In genomic region chr17:17028059-17028877, GRCh38 we compare ENCODE assay signal across 1 cellular context.
TF ChIP-seq lines count a peak whose summit lies in the region.

No MANE protein-coding gene starts in this region.

TF ChIP-seq in HepG2, 621 proteins besides CTCF, POLR2A, EP300 and RAD21 (continued from another document and continues in another):
- TF ChIP-seq ZHX2 (IDR thresholded peaks at IDR 0.05; ENCODE audit: low read depth) (peak; percentile 55; the same call in 1 of the 2 replicates), ZHX2 (CRISPR knock-in tag; IDR thresholded peaks at IDR 0.05; ENCODE audit: borderline replicate concordance) (no peak), U2AF1 (optimal IDR thresholded peaks at IDR 0.05; ENCODE audit: low read depth, low read length) (no peak), ZNF768 (CRISPR knock-in tag; IDR thresholded peaks at IDR 0.05) (peak; percentile 32; the same call in 1 of the 2 replicates), ZNF431 (CRISPR knock-in tag; IDR thresholded peaks at IDR 0.05; ENCODE audit: borderline replicate concordance, low read depth) (peak; percentile 94; the same call in 1 of the 2 replicates), MEIS2 (CRISPR knock-in tag; IDR thresholded peaks at IDR 0.05) (peak; percentile 55; the same call in 1 of the 2 replicates), ARNTL (CRISPR knock-in tag; IDR thresholded peaks at IDR 0.05) (peak; percentile 70), ZBTB7A (CRISPR knock-in tag; IDR thresholded peaks at IDR 0.05) (peak; percentile 36; the same call in 1 of the 2 replicates), ZBTB7B (CRISPR knock-in tag; IDR thresholded peaks at IDR 0.05) (peak; percentile 35; the same call in 1 of the 2 replicates), ZMYM4 (CRISPR knock-in tag; IDR thresholded peaks at IDR 0.05) (peak; percentile 43; the same call in 1 of the 2 replicates), NFIC (IDR thresholded peaks at IDR 0.05; ENCODE audit: low read length) (no peak), GMEB1 (CRISPR knock-in tag; IDR thresholded peaks at IDR 0.05; ENCODE audit: borderline replicate concordance) (peak; percentile 41; the same call in 1 of the 2 replicates), ZNF788 (CRISPR knock-in tag; IDR thresholded peaks at IDR 0.05; ENCODE audit: borderline replicate concordance) (peak; percentile 40; the same call in 1 of the 2 replicates), ZFX (CRISPR knock-in tag; IDR thresholded peaks at IDR 0.05; ENCODE audit: low read depth) (peak; percentile 95), MTF2 (CRISPR knock-in tag; IDR thresholded peaks at IDR 0.05; ENCODE audit: borderline replicate concordance) (no peak), POLR2AphosphoS5 (IDR thresholded peaks at IDR 0.05; ENCODE audit: low read depth, low read length) (peak; percentile 62), ZNF562 (CRISPR knock-in tag; IDR thresholded peaks at IDR 0.05; ENCODE audit: borderline replicate concordance) (no peak), SPEN (CRISPR knock-in tag; IDR thresholded peaks at IDR 0.05; ENCODE audit: low read depth) (peak; percentile 65; the same call in 1 of the 2 replicates), BCL3 (CRISPR knock-in tag; IDR thresholded peaks at IDR 0.05) (peak; percentile 39; the same call in 1 of the 2 replicates), JUN (CRISPR knock-in tag; IDR thresholded peaks at IDR 0.05) (peak; percentile 93), RBFOX2 (IDR thresholded peaks at IDR 0.05; ENCODE audit: low read depth, low read length) (peak; percentile 54), NR2F2 (IDR thresholded peaks at IDR 0.05; ENCODE audit: borderline replicate concordance, low read depth) (no peak), ZBTB42 (CRISPR knock-in tag; IDR thresholded peaks at IDR 0.05) (no peak), SAFB2 (CRISPR knock-in tag; IDR thresholded peaks at IDR 0.05; ENCODE audit: borderline replicate concordance, low read depth) (no peak), TEAD3 (CRISPR knock-in tag; optimal IDR thresholded peaks at IDR 0.05; ENCODE audit: borderline replicate concordance) (peak; percentile 97), ZNF709 (CRISPR knock-in tag; IDR thresholded peaks at IDR 0.05) (no peak), ZNF720 (CRISPR knock-in tag; IDR thresholded peaks at IDR 0.05) (no peak), HNF1B (CRISPR knock-in tag; IDR thresholded peaks at IDR 0.05) (peak; percentile 77), ZNF558 (CRISPR knock-in tag; IDR thresholded peaks at IDR 0.05; ENCODE audit: borderline replicate concordance) (0 out of 2 replicates have a peak, but pooled peaks have one; percentile 26), SOX5 (CRISPR knock-in tag; IDR thresholded peaks at IDR 0.05; ENCODE audit: borderline replicate concordance) (peak; percentile 94), SAP130 (CRISPR knock-in tag; IDR thresholded peaks at IDR 0.05; ENCODE audit: low read depth) (peak; percentile 94), ZSCAN9 (CRISPR knock-in tag; IDR thresholded peaks at IDR 0.05; ENCODE audit: borderline replicate concordance) (peak; percentile 71; the same call in 1 of the 2 replicates), DR1 (CRISPR knock-in tag; IDR thresholded peaks at IDR 0.05) (no peak), RXRA (CRISPR knock-in tag; IDR thresholded peaks at IDR 0.05) (peak; percentile 64), MYNN (CRISPR knock-in tag; IDR thresholded peaks at IDR 0.05; ENCODE audit: low read depth) (no peak), ZNF704 (CRISPR knock-in tag; IDR thresholded peaks at IDR 0.05; ENCODE audit: borderline replicate concordance) (no peak), NFATC3 (CRISPR knock-in tag; IDR thresholded peaks at IDR 0.05) (no peak), NCOA5 (CRISPR knock-in tag; IDR thresholded peaks at IDR 0.05) (no peak), GATAD2A (CRISPR knock-in tag; IDR thresholded peaks at IDR 0.05) (peak; percentile 69), THAP11 (CRISPR knock-in tag; IDR thresholded peaks at IDR 0.05) (peak; percentile 58; the same call in 1 of the 2 replicates), HOXA3 (CRISPR knock-in tag; IDR thresholded peaks at IDR 0.05) (peak; percentile 75; the same call in 1 of the 2 replicates), YY1 (IDR thresholded peaks at IDR 0.05; ENCODE audit: insufficient read depth, insufficient replicate concordance, low read depth, low read length) (peak; percentile 45), GATAD1 (CRISPR knock-in tag; IDR thresholded peaks at IDR 0.05) (no peak), JUNB (CRISPR knock-in tag; IDR thresholded peaks at IDR 0.05; ENCODE audit: borderline replicate concordance) (no peak), FOSL2 (CRISPR knock-in tag; IDR thresholded peaks at IDR 0.05) (peak; percentile 60), LCORL (IDR thresholded peaks at IDR 0.05) (no peak), LCORL (CRISPR knock-in tag; IDR thresholded peaks at IDR 0.05) (peak; percentile 98), GZF1 (CRISPR knock-in tag; IDR thresholded peaks at IDR 0.05) (peak; percentile 49; the same call in 1 of the 2 replicates), PAXIP1 (CRISPR knock-in tag; conservative IDR thresholded peaks at IDR 0.05) (peak; percentile 71), ZBTB20 (CRISPR knock-in tag; IDR thresholded peaks at IDR 0.05; ENCODE audit: borderline replicate concordance, low read depth) (peak; percentile 57; the same call in 1 of the 2 replicates), CSRNP1 (CRISPR knock-in tag; IDR thresholded peaks at IDR 0.05) (peak; percentile 36; the same call in 1 of the 2 replicates), MAX (IDR thresholded peaks at IDR 0.05) (peak; percentile 93), ARID2 (CRISPR knock-in tag; IDR thresholded peaks at IDR 0.05; ENCODE audit: borderline replicate concordance) (no peak), MTA1 (CRISPR knock-in tag; IDR thresholded peaks at IDR 0.05; ENCODE audit: borderline replicate concordance) (peak; percentile 88), ZNF317 (CRISPR knock-in tag; IDR thresholded peaks at IDR 0.05) (0 out of 2 replicates have a peak, but pooled peaks have one; percentile 12)
